Comparison of ENCODE assay signal across 8 cellular contexts in genomic region chr19:6066661-6067646, GRCh38. TPM values are rescaled to one million over a fixed set of nuclear protein-coding genes. Genes with fewer than 3 reads are reported as not detected.
DNase-seq lines count a peak whose midpoint lies in the region; FAIRE-seq and TF ChIP-seq lines count a peak whose summit lies in the region.

No MANE protein-coding gene starts in this region.

- H3K36me3 ChIP-seq in stomach (no peaks in the 10 kb centered on the region), MG63 (no peaks in the 10 kb centered on the region; the same call in 1 of the 2 replicates)

- H3K4me1 ChIP-seq in stomach = peaks cover 43 to 71% (median 56%) of the 10 kb centered on the region in 4 donors

- peak; percentile 99 for DNase-seq in COR-L47 (lab: John Stamatoyannopoulos, UW)
- DNase-seq in KG1 (lab: John Stamatoyannopoulos, UW) = peak; percentile 49
- peak; percentile 94 for DNase-seq in RCC 7860 (ENCODE audit: low spot score)
- peak; percentile 100 for DNase-seq in dermis blood vessel endothelial cell
- DNase-seq in kidney tubule cell (ENCODE audit: low spot score) = peak; percentile 98
- peak; percentile 92 for DNase-seq in stomach
- no peak for DNase-seq in MG63
- no peak for DNase-seq in stimulated activated CD4-positive, alpha-beta T cell treated with anti-CD3 and anti-CD28 coated beads, Interleukin-2, amount 100 ng/mL, for 48 hours

- TF ChIP-seq EP300 in stomach (IDR thresholded peaks at IDR 0.05) = no peak

- TF ChIP-seq CTCF in stomach (IDR thresholded peaks at IDR 0.05) = no peak

- intact Hi-C loops in stomach (cut with DNase I; ENCODE audit: low total_unique reads) = no loop called here

- peak overlapping the region; percentile 77 to 90 (median 89) for H3K27ac ChIP-seq in stomach

- H3K4me3 ChIP-seq in stomach = no peak overlapping the region
- no peak overlapping the region for H3K4me3 ChIP-seq in MG63

- WGBS in stomach, 5 donors = 12 to 16% (median 13%) methylated on average over 18 of the region's 18 CpGs

- H3K9me3 ChIP-seq in stomach (no peaks in the 10 kb centered on the region), MG63 (no peaks in the 10 kb centered on the region)

- no peak for TF ChIP-seq POLR2A in stomach (IDR thresholded peaks at IDR 0.05)

- H3K27me3 ChIP-seq in stomach = no peaks in the 10 kb centered on the region
- H3K27me3 ChIP-seq in MG63 = no peaks in the 10 kb centered on the region

- FAIRE-seq in RCC 7860 (lab: Jason Lieb, UNC) = peak; percentile 52

RNA-seq across cellular contexts. Expression of gene RFX2, which starts 43.3 kb away (rescaled TPM):
- 4.4 and 5.0 TPM in 2 replicates for total RNA-seq in dermis blood vessel endothelial cell
- 100 to 1,000 TPM in 1 of 5 donors, 10 to 100 TPM in 1, 1 to 10 TPM in 3; 1.2 to 123 (median 8.9) TPM for total RNA-seq in stomach
- polyA plus RNA-seq in stomach = 1 to 10 TPM; 1.8 to 7.9 (median 6.4) TPM
- 3.8 and 11.8 TPM in 2 replicates for total RNA-seq in MG63 (2014; rRNA removed; shearing (Covaris generic); ENCODE audit: low replicate concordance)

Comparison
In these comparisons a context has a peak if more than half of its experiments do, and no peak if none do; other contexts are left out.
1. DNase-seq: peak in COR-L47 (single experiment), KG1 (single experiment), RCC 7860 (single experiment), dermis blood vessel endothelial cell (single experiment), kidney tubule cell (single experiment) and stomach (single experiment); none in MG63 (single experiment) and stimulated activated CD4-positive, alpha-beta T cell treated with anti-CD3 and anti-CD28 coated beads, Interleukin-2, amount 100 ng/mL, for 48 hours (0 of 2).